Comparison of ENCODE assay signal across 8 cellular contexts in the genomic region with DNA sequence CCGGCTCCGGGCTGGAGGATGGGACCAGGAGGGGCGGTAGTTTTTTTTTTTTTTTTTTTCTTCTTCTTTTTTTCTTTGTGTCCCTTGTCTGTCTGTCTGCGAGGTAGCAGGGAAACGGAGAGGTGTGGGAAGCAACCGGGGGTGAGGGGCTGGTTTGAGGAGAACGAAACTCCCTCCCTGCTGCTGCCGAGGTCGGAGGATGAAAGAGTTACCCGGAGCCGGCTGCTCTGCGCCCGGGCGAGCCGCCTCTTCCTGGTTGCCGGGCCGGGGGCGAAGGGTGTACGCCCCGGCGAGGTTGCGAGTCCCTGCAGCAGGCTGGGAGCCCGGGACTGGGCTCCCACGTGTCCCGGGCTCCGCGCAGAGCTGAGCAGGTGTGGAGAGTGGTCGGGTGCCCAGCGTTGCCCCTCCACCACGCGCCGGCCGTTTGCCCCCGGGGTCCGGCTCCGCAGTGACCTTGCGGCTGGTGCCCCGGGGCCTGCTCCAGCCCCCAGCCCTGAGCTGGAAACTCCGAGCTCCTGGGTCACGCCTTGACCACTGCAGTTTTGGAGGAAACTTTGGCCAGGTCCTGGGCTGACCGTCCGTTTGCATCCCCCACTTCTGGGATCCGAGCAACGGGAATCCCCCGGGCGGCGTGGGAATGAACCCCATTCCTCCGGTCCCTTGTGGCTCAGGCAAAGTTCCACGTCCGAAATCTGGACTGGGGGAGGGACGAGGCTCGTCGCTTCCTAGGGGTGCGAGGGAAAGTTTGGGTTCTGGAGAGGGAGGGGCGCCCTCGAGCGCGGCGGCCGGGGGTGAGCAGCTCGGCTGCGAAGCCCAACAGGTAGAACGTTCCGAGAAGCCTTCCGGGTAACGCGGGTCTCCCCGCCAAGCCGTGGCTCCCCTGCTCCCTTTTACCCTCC. TPM values are rescaled to one million over a fixed set of nuclear protein-coding genes. Genes with fewer than 3 reads are reported as not detected.
DNase-seq lines count a peak whose midpoint lies in the region; ATAC-seq and TF ChIP-seq lines count a peak whose summit lies in the region.

No MANE protein-coding gene starts in this region.

- H3K4me3 Mint-ChIP-seq in CD4-positive, alpha-beta memory T cell = peak overlapping the region; percentile 98 to 100 (median 99)
- peak overlapping the region; percentile 85 for H3K4me3 Mint-ChIP-seq in stimulated activated effector memory CD8-positive, alpha-beta T cell treated with anti-CD3 and anti-CD28 coated beads, Interleukin-12 subunit alpha, Interleukin-12 subunit beta, amount 100 ng/mL, for 72 hours

- H3K27ac Mint-ChIP-seq in CD4-positive, alpha-beta memory T cell = peak overlapping the region; percentile 85 to 98 (median 97)
- H3K27ac Mint-ChIP-seq in stimulated activated effector memory CD8-positive, alpha-beta T cell treated with anti-CD3 and anti-CD28 coated beads, Interleukin-12 subunit alpha, Interleukin-12 subunit beta, amount 100 ng/mL, for 72 hours = peak overlapping the region; percentile 93

- H3K27ac ChIP-seq in CD4-positive, alpha-beta memory T cell (ENCODE audit: low read depth, low read length) = peak overlapping the region; percentile 83
- H3K27ac ChIP-seq in HUES64 (ENCODE audit: low read depth, low read length) (no peak overlapping the region), cingulate gyrus (ENCODE audit: low read depth, low read length) (peak overlapping the region; percentile 60), right lobe of liver (peak overlapping the region; percentile 26 to 80 (median 59))

- peak overlapping the region; percentile 72 to 99 for H3K4me3 ChIP-seq in CD4-positive, alpha-beta memory T cell (ENCODE audit: low read length in 2 of 2)
- H3K4me3 ChIP-seq in HUES64 (ENCODE audit: low read length) (peak overlapping the region; percentile 98), right lobe of liver (peak overlapping the region; percentile 54 to 69 (median 61))

- DNase-seq in CD4-positive, alpha-beta memory T cell = peak; percentile 54 to 78 (median 56)
- DNase-seq in right lobe of liver (peak in 2 of 3 donors; percentile 42 to 61), NCI-H1092 (lab: John Stamatoyannopoulos, UW) (no peak), SHP77 treated with DMSO at 0.1 percent for 48 hours (lab: John Stamatoyannopoulos, UW) (no peak)
- peak; percentile 38 to 76 for DNase-seq in stimulated activated effector memory CD8-positive, alpha-beta T cell treated with anti-CD3 and anti-CD28 coated beads, Interleukin-12 subunit alpha, Interleukin-12 subunit beta, amount 100 ng/mL, for 72 hours (ENCODE audit: low spot score in 2 of 2)

- peaks cover 49% of the 10 kb centered on the region for H3K4me1 ChIP-seq in CD4-positive, alpha-beta memory T cell (ENCODE audit: insufficient read depth, low read length)
- H3K4me1 ChIP-seq in HUES64 (ENCODE audit: insufficient read depth, low read length) = peaks cover 36% of the 10 kb centered on the region
- H3K4me1 ChIP-seq in right lobe of liver = peaks cover 0 to 11% (median 0%) of the 10 kb centered on the region in 4 donors

- no peaks in the 10 kb centered on the region for H3K9me3 Mint-ChIP-seq in CD4-positive, alpha-beta memory T cell
- no peaks in the 10 kb centered on the region for H3K9me3 Mint-ChIP-seq in stimulated activated effector memory CD8-positive, alpha-beta T cell treated with anti-CD3 and anti-CD28 coated beads, Interleukin-12 subunit alpha, Interleukin-12 subunit beta, amount 100 ng/mL, for 72 hours

- peaks cover 0 to 23% of the 10 kb centered on the region in 2 donors for H3K36me3 Mint-ChIP-seq in CD4-positive, alpha-beta memory T cell
- peaks cover 28% of the 10 kb centered on the region for H3K36me3 Mint-ChIP-seq in stimulated activated effector memory CD8-positive, alpha-beta T cell treated with anti-CD3 and anti-CD28 coated beads, Interleukin-12 subunit alpha, Interleukin-12 subunit beta, amount 100 ng/mL, for 72 hours

- peak; percentile 12 to 25 for ATAC-seq in activated CD4-positive, CD25-positive, alpha-beta regulatory T cell treated with anti-CD3 and anti-CD28 coated beads, Interleukin-2, amount 50 U/mL, for 24 hours
- ATAC-seq in right lobe of liver = peak; percentile 7 to 21 (median 18)
- ATAC-seq in stimulated activated effector memory CD8-positive, alpha-beta T cell treated with anti-CD3 and anti-CD28 coated beads, Interleukin-12 subunit alpha, Interleukin-12 subunit beta, amount 100 ng/mL, for 72 hours = peak; percentile 38

- no peaks in the 10 kb centered on the region for H3K27me3 ChIP-seq in CD4-positive, alpha-beta memory T cell (ENCODE audit: insufficient read depth, low read length)
- H3K27me3 ChIP-seq in HUES64 (ENCODE audit: insufficient read depth, low read length) (peaks cover 40% of the 10 kb centered on the region), right lobe of liver (peaks cover 0 to 20% of the 10 kb centered on the region in 2 donors)

- no peak for TF ChIP-seq CTCF in right lobe of liver (IDR thresholded peaks at IDR 0.05)

- H3K36me3 ChIP-seq in CD4-positive, alpha-beta memory T cell (ENCODE audit: insufficient read depth, low read length) = no peaks in the 10 kb centered on the region
- H3K36me3 ChIP-seq in HUES64 (ENCODE audit: insufficient read depth, low read length) (no peaks in the 10 kb centered on the region), right lobe of liver (no peaks in the 10 kb centered on the region)

- no peak for TF ChIP-seq POLR2A in right lobe of liver (IDR thresholded peaks at IDR 0.05)

- POLR2A ChIA-PET in CD4-positive, alpha-beta memory T cell (lab: Charles Lee; ENCODE audit: partially characterized antibody) = interaction anchor here (0.6 to 6.6 kb wide), 31 partner anchors 10 to 501 kb away, joined by 3 to 172 read pairs (median 5); partner anchors contain the start of genes NFYB and SLC41A2

- H3K9ac ChIP-seq in HUES64 (ENCODE audit: low read depth, low read length) = peak overlapping the region; percentile 71

- CTCF ChIA-PET in CD4-positive, alpha-beta memory T cell (lab: Charles Lee; ENCODE audit: partially characterized antibody) = interaction anchor here (0.7 to 4.9 kb wide), 32 partner anchors 15 to 289 kb away, joined by 3 to 23 read pairs (median 4); no protein-coding TSS in a partner anchor

- H3K27me3 Mint-ChIP-seq in CD4-positive, alpha-beta memory T cell = no peaks in the 10 kb centered on the region

- no peaks in the 10 kb centered on the region for H3K9me3 ChIP-seq in CD4-positive, alpha-beta memory T cell (ENCODE audit: control insufficient read depth in 1 of 2, low read length in 2 of 2)
- H3K9me3 ChIP-seq in HUES64 (ENCODE audit: insufficient read depth, low read depth, low read length) = no peaks in the 10 kb centered on the region
- H3K9me3 ChIP-seq in right lobe of liver = no peaks in the 10 kb centered on the region

- intact Hi-C loops in CD4-positive, alpha-beta memory T cell (cut with micrococcal nuclease) = loop anchor here (2.0 to 5.0 kb wide), 13 partner anchors 27 to 649 kb away; partner anchors contain the start of genes SLC41A2 and WASHC4
- intact Hi-C loops in right lobe of liver (cut with DNase I) = no loop called here

- H3K4me1 Mint-ChIP-seq in CD4-positive, alpha-beta memory T cell = peaks cover 34 to 78% (median 49%) of the 10 kb centered on the region in 4 donors
- peaks cover 36% of the 10 kb centered on the region for H3K4me1 Mint-ChIP-seq in stimulated activated effector memory CD8-positive, alpha-beta T cell treated with anti-CD3 and anti-CD28 coated beads, Interleukin-12 subunit alpha, Interleukin-12 subunit beta, amount 100 ng/mL, for 72 hours

- under 1% methylated on average over 66 of the region's 69 CpGs for WGBS in HUES64
- WGBS in right lobe of liver (ENCODE audit: insufficient coverage, low coverage, low lambda C conversion rate, missing lambda C conversion rate) = 1% methylated on average over 15 of the region's 69 CpGs

RNA-seq across cellular contexts. Expression of gene CHST11, which starts 1.2 kb away (rescaled TPM):
- 10 to 100 TPM; 55.1 to 55.8 TPM for total RNA-seq in CD4-positive, alpha-beta memory T cell
- 10 to 100 TPM; 63.8 to 64.6 TPM for polyA plus RNA-seq in CD4-positive, alpha-beta memory T cell
- polyA plus RNA-seq in HUES64 (2013, experiment 1 of 2) = 9.8 TPM
- 14.6 TPM for polyA plus RNA-seq in HUES64 (2013, experiment 2 of 2)
- 10 to 100 TPM in 1 of 6 experiments, 1 to 10 TPM in 4, under 1 TPM in 1; 0.57 to 10.4 (median 3.5) TPM for total RNA-seq in right lobe of liver

Comparison
In these comparisons a context has a peak if more than half of its experiments do, and no peak if none do; other contexts are left out.
1. DNase-seq: peak in CD4-positive, alpha-beta memory T cell (5 of 5), right lobe of liver (2 of 3) and stimulated activated effector memory CD8-positive, alpha-beta T cell treated with anti-CD3 and anti-CD28 coated beads, Interleukin-12 subunit alpha, Interleukin-12 subunit beta, amount 100 ng/mL, for 72 hours (2 of 2); none in NCI-H1092 (single experiment) and SHP77 treated with DMSO at 0.1 percent for 48 hours (single experiment).
2. RNA of gene CHST11, which starts 1.2 kb away (total RNA-seq): 55.1 to 55.8 TPM in CD4-positive, alpha-beta memory T cell; 0.57 to 10.4 TPM in right lobe of liver; every median in the first group is over 4 times any median in the second.
3. Peak in every context shown above with its lines, with median percentiles within 50 percentile points of each other: H3K4me3 ChIP-seq and ATAC-seq.